ENCODE assay signal across 8 cellular contexts in genomic region chr14:49768301-49769121, GRCh38. TPM values are rescaled to one million over a fixed set of nuclear protein-coding genes. Genes with fewer than 3 reads are reported as not detected.
DNase-seq lines count a peak whose midpoint lies in the region; ATAC-seq and TF ChIP-seq lines count a peak whose summit lies in the region.

No MANE protein-coding gene starts in this region.

- H3K4me1 ChIP-seq in OCI-LY3 (ENCODE audit: low read length): peaks cover 10% of the 10 kb centered on the region

- H2AFZ ChIP-seq in OCI-LY3 (ENCODE audit: low read depth, low read length): peak overlapping the region; percentile 37; the same call in 1 of the 2 replicates

- DNase-seq in AG20443 (ENCODE audit: low spot score) (peak; percentile 61), fibroblast of mammary gland (ENCODE audit: low read depth) (peak; percentile 82)
- peak; percentile 82 to 83 for DNase-seq in activated T-cell treated with anti-CD3 and anti-CD28 coated beads, Interleukin-2, amount 50 U/mL, for 72 hours
- peak; percentile 74 for DNase-seq in natural killer cell treated with Interleukin-12 subunit alpha and Interleukin-12 subunit beta and Interleukin-15 and Interleukin-18, amount 100 ng/mL, for 72 hours (ENCODE audit: low spot score)
- DNase-seq in stimulated activated naive CD4-positive, alpha-beta T cell treated with Interleukin-2 at 50 U/mL for 16 hours (lab: John Stamatoyannopoulos, UW): peak; percentile 77

- no peaks in the 10 kb centered on the region for H3K27me3 ChIP-seq in OCI-LY3 (ENCODE audit: low read depth, low read length)

- H3K27ac ChIP-seq in OCI-LY3 (ENCODE audit: low read length): peak overlapping the region; percentile 57

- H3K36me3 Mint-ChIP-seq in activated T-cell treated with anti-CD3 and anti-CD28 coated beads, Interleukin-2, amount 50 U/mL, for 72 hours (ENCODE audit: insufficient read depth in 2 of 2): peaks cover 0 to 3% of the 10 kb centered on the region in 2 donors
- H3K36me3 Mint-ChIP-seq in natural killer cell treated with Interleukin-12 subunit alpha and Interleukin-12 subunit beta and Interleukin-15 and Interleukin-18, amount 100 ng/mL, for 72 hours: no peaks in the 10 kb centered on the region

- H3K27ac Mint-ChIP-seq in activated T-cell treated with anti-CD3 and anti-CD28 coated beads, Interleukin-2, amount 50 U/mL, for 72 hours: peak overlapping the region; percentile 94
- peak overlapping the region; percentile 89 to 96 for H3K27ac Mint-ChIP-seq in natural killer cell treated with Interleukin-12 subunit alpha and Interleukin-12 subunit beta and Interleukin-15 and Interleukin-18, amount 100 ng/mL, for 72 hours

- H3K4me1 Mint-ChIP-seq in activated T-cell treated with anti-CD3 and anti-CD28 coated beads, Interleukin-2, amount 50 U/mL, for 72 hours (ENCODE audit: low read depth): peaks cover 27% of the 10 kb centered on the region
- H3K4me1 Mint-ChIP-seq in natural killer cell treated with Interleukin-12 subunit alpha and Interleukin-12 subunit beta and Interleukin-15 and Interleukin-18, amount 100 ng/mL, for 72 hours (ENCODE audit: low read depth in 2 of 2): peaks cover 17 to 41% of the 10 kb centered on the region in 2 donors

- peaks cover 28% of the 10 kb centered on the region for H3K79me2 ChIP-seq in OCI-LY3 (ENCODE audit: low read length)

- peak overlapping the region; percentile 88 for H3K9ac ChIP-seq in OCI-LY3 (ENCODE audit: low read length)

- no peaks in the 10 kb centered on the region for H3K9me3 ChIP-seq in OCI-LY3 (ENCODE audit: insufficient read depth, low read length)

- H3K9me3 Mint-ChIP-seq in activated T-cell treated with anti-CD3 and anti-CD28 coated beads, Interleukin-2, amount 50 U/mL, for 72 hours: no peaks in the 10 kb centered on the region
- no peaks in the 10 kb centered on the region for H3K9me3 Mint-ChIP-seq in natural killer cell treated with Interleukin-12 subunit alpha and Interleukin-12 subunit beta and Interleukin-15 and Interleukin-18, amount 100 ng/mL, for 72 hours

- no peaks in the 10 kb centered on the region for H3K27me3 Mint-ChIP-seq in activated T-cell treated with anti-CD3 and anti-CD28 coated beads, Interleukin-2, amount 50 U/mL, for 72 hours (ENCODE audit: low read depth)
- no peaks in the 10 kb centered on the region for H3K27me3 Mint-ChIP-seq in natural killer cell treated with Interleukin-12 subunit alpha and Interleukin-12 subunit beta and Interleukin-15 and Interleukin-18, amount 100 ng/mL, for 72 hours

- peak; percentile 21 for ATAC-seq in GM18873 (IDR thresholded peaks at IDR 0.05; ENCODE audit: low FRiP score, unreplicated experiment)
- peak; percentile 34 for ATAC-seq in HG03159 (IDR thresholded peaks at IDR 0.05; ENCODE audit: unreplicated experiment)
- peak; percentile 58 to 72 for ATAC-seq in activated T-cell treated with anti-CD3 and anti-CD28 coated beads, Interleukin-2, amount 50 U/mL, for 72 hours (replicated peaks in 1 of 2)
- peak; percentile 63 to 65 for ATAC-seq in natural killer cell treated with Interleukin-12 subunit alpha and Interleukin-12 subunit beta and Interleukin-15 and Interleukin-18, amount 100 ng/mL, for 72 hours

- peak overlapping the region; percentile 97 for H3K4me2 ChIP-seq in OCI-LY3 (ENCODE audit: low read length)

- peak overlapping the region; percentile 84 to 97 for H3K4me3 Mint-ChIP-seq in activated T-cell treated with anti-CD3 and anti-CD28 coated beads, Interleukin-2, amount 50 U/mL, for 72 hours
- peak overlapping the region; percentile 97 for H3K4me3 Mint-ChIP-seq in natural killer cell treated with Interleukin-12 subunit alpha and Interleukin-12 subunit beta and Interleukin-15 and Interleukin-18, amount 100 ng/mL, for 72 hours

- H3K4me3 ChIP-seq in OCI-LY3 (ENCODE audit: low read length): peak overlapping the region; percentile 83
- peak overlapping the region; percentile 90 for H3K4me3 ChIP-seq in fibroblast of mammary gland (ENCODE audit: control insufficient read depth, low read depth, low read length)

- TF ChIP-seq CTCF in OCI-LY3 (IDR thresholded peaks at IDR 0.05; ENCODE audit: low read depth, low read length) (no peak), fibroblast of mammary gland (conservative IDR thresholded peaks at IDR 0.05; ENCODE audit: control insufficient read depth, insufficient read depth, low read depth, low read length) (no peak)

- no peaks in the 10 kb centered on the region for H3K36me3 ChIP-seq in OCI-LY3 (replicated peaks; ENCODE audit: low read depth, low read length)

- no peaks in the 10 kb centered on the region for H4K20me1 ChIP-seq in OCI-LY3 (ENCODE audit: insufficient read depth, low read length)

RNA-seq across cellular contexts. Expression of gene KLHDC2, which starts 0.6 kb away (rescaled TPM):
- total RNA-seq in activated T-cell treated with anti-CD3 and anti-CD28 coated beads, Interleukin-2, amount 50 U/mL, for 72 hours: 10 to 100 TPM; 43.1 to 48.7 TPM
- total RNA-seq in natural killer cell treated with Interleukin-12 subunit alpha and Interleukin-12 subunit beta and Interleukin-15 and Interleukin-18, amount 100 ng/mL, for 72 hours: 10 to 100 TPM; 17.2 to 17.8 TPM

Comparison
In these comparisons a context has a peak if more than half of its experiments do, and no peak if none do; other contexts are left out.
1. Peak in every context shown above with its lines: DNase-seq, ATAC-seq, H3K4me3 ChIP-seq and H3K27ac ChIP-seq.